Comparison of ENCODE assay signal across 7 cellular contexts in the genomic region with DNA sequence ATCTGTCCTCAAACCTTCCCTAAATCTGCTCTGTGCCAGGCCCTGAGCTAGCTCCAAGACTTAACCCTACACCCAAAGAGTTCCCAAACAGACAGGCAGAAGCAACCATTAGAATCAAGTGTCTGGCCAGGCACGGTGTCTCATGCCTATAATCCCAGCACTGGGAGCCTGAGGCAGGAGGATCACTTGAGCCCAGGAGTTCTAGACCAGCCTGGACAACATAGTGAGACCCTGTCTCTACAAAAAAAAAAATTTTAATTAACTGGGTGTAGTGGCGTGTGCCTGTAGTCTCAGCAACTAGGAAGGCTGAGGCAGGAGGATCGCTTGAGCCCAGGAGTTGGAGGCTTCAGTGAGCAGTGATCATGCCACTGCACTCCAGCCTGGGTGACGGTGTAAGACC. TPM values are rescaled to one million over a fixed set of nuclear protein-coding genes. Genes with fewer than 3 reads are reported as not detected.
A peak's percentile ranks its signal among the peaks of the same experiment; 100 is the strongest.
DNase-seq lines count a peak whose midpoint lies in the region; ATAC-seq and TF ChIP-seq lines count a peak whose summit lies in the region.
"Not testable (repeated sequence)": the region's sequence is repeated elsewhere in the genome, so short reads cannot be mapped to it uniquely, and the experiment has no call there.

No MANE protein-coding gene starts in this region.

- H3K4me1 ChIP-seq in CD4-positive, alpha-beta memory T cell (ENCODE audit: insufficient read depth, low read length) = peaks cover 33% of the 10 kb centered on the region

- not testable (repeated sequence) for TF ChIP-seq CTCF in activated CD8-positive, alpha-beta T cell treated with anti-CD3 and anti-CD28 coated beads for 36 hours (IDR thresholded peaks at IDR 0.05); nephron (IDR thresholded peaks at IDR 0.05; ENCODE audit: unreplicated experiment in 3 of 3)

- H3K27me3 Mint-ChIP-seq in CD4-positive, alpha-beta memory T cell; T-helper 1 cell treated with Interleukin-12 subunit alpha and Interleukin-12 subunit beta and Interleukin-4 antibody, amounts not matched to agents 30 μg/mL and 1 μg/mL, for 36 hours (ENCODE audit: low read depth); activated CD8-positive, alpha-beta T cell treated with anti-CD3 and anti-CD28 coated beads for 36 hours; activated naive CD4-positive, alpha-beta T cell treated with anti-CD3 and anti-CD28 coated beads, Interleukin-2, amount 10 ng/mL, durations not matched to agents 7 days and 5 days; effector memory CD8-positive, alpha-beta T cell; nephron (ENCODE audit: low read depth): not testable (repeated sequence)

- H3K36me3 Mint-ChIP-seq in CD4-positive, alpha-beta memory T cell = peaks cover 5 to 32% of the 10 kb centered on the region in 2 donors
- H3K36me3 Mint-ChIP-seq in T-helper 1 cell treated with Interleukin-12 subunit alpha and Interleukin-12 subunit beta and Interleukin-4 antibody, amounts not matched to agents 30 μg/mL and 1 μg/mL, for 36 hours (ENCODE audit: low read depth) = peaks cover 22% of the 10 kb centered on the region
- H3K36me3 Mint-ChIP-seq in activated CD8-positive, alpha-beta T cell treated with anti-CD3 and anti-CD28 coated beads for 36 hours (ENCODE audit: low read depth) = peaks cover 22% of the 10 kb centered on the region
- peaks cover 21% of the 10 kb centered on the region for H3K36me3 Mint-ChIP-seq in activated naive CD4-positive, alpha-beta T cell treated with anti-CD3 and anti-CD28 coated beads, Interleukin-2, amount 10 ng/mL, durations not matched to agents 7 days and 5 days
- H3K36me3 Mint-ChIP-seq in effector memory CD8-positive, alpha-beta T cell (ENCODE audit: insufficient read depth) = peaks cover 61% of the 10 kb centered on the region
- peaks cover 16% of the 10 kb centered on the region for H3K36me3 Mint-ChIP-seq in nephron (ENCODE audit: low read depth)
- H3K36me3 Mint-ChIP-seq in stimulated activated effector memory CD8-positive, alpha-beta T cell treated with anti-CD3 and anti-CD28 coated beads, Interleukin-12 subunit alpha, Interleukin-12 subunit beta, amount 100 ng/mL, for 72 hours = peaks cover 62% of the 10 kb centered on the region

- DNase-seq in CD4-positive, alpha-beta memory T cell; activated CD8-positive, alpha-beta T cell treated with anti-CD3 and anti-CD28 coated beads for 36 hours; activated naive CD4-positive, alpha-beta T cell treated with anti-CD3 and anti-CD28 coated beads, Interleukin-2, amount 10 ng/mL, durations not matched to agents 7 days and 5 days; effector memory CD8-positive, alpha-beta T cell; stimulated activated effector memory CD8-positive, alpha-beta T cell treated with anti-CD3 and anti-CD28 coated beads, Interleukin-12 subunit alpha, Interleukin-12 subunit beta, amount 100 ng/mL, for 72 hours (ENCODE audit: low spot score in 2 of 2): not testable (repeated sequence)

- H3K9me3 Mint-ChIP-seq in CD4-positive, alpha-beta memory T cell; T-helper 1 cell treated with Interleukin-12 subunit alpha and Interleukin-12 subunit beta and Interleukin-4 antibody, amounts not matched to agents 30 μg/mL and 1 μg/mL, for 36 hours; activated CD8-positive, alpha-beta T cell treated with anti-CD3 and anti-CD28 coated beads for 36 hours; activated naive CD4-positive, alpha-beta T cell treated with anti-CD3 and anti-CD28 coated beads, Interleukin-2, amount 10 ng/mL, durations not matched to agents 7 days and 5 days; effector memory CD8-positive, alpha-beta T cell; nephron; stimulated activated effector memory CD8-positive, alpha-beta T cell treated with anti-CD3 and anti-CD28 coated beads, Interleukin-12 subunit alpha, Interleukin-12 subunit beta, amount 100 ng/mL, for 72 hours: not testable (repeated sequence)

- H3K4me3 Mint-ChIP-seq in CD4-positive, alpha-beta memory T cell; T-helper 1 cell treated with Interleukin-12 subunit alpha and Interleukin-12 subunit beta and Interleukin-4 antibody, amounts not matched to agents 30 μg/mL and 1 μg/mL, for 36 hours; activated CD8-positive, alpha-beta T cell treated with anti-CD3 and anti-CD28 coated beads for 36 hours; activated naive CD4-positive, alpha-beta T cell treated with anti-CD3 and anti-CD28 coated beads, Interleukin-2, amount 10 ng/mL, durations not matched to agents 7 days and 5 days; effector memory CD8-positive, alpha-beta T cell; stimulated activated effector memory CD8-positive, alpha-beta T cell treated with anti-CD3 and anti-CD28 coated beads, Interleukin-12 subunit alpha, Interleukin-12 subunit beta, amount 100 ng/mL, for 72 hours: not testable (repeated sequence)
- peak overlapping the region in 1 of 3 experiments; percentile 51 for H3K4me3 Mint-ChIP-seq in nephron

- H3K27ac Mint-ChIP-seq in CD4-positive, alpha-beta memory T cell = peak overlapping the region in 5 of 7 donors; percentile 24 to 86 (median 46)
- peak overlapping the region; percentile 49 for H3K27ac Mint-ChIP-seq in T-helper 1 cell treated with Interleukin-12 subunit alpha and Interleukin-12 subunit beta and Interleukin-4 antibody, amounts not matched to agents 30 μg/mL and 1 μg/mL, for 36 hours
- peak overlapping the region; percentile 49 for H3K27ac Mint-ChIP-seq in activated CD8-positive, alpha-beta T cell treated with anti-CD3 and anti-CD28 coated beads for 36 hours
- H3K27ac Mint-ChIP-seq in activated naive CD4-positive, alpha-beta T cell treated with anti-CD3 and anti-CD28 coated beads, Interleukin-2, amount 10 ng/mL, durations not matched to agents 7 days and 5 days = peak overlapping the region; percentile 60
- peak overlapping the region; percentile 35 to 88 for H3K27ac Mint-ChIP-seq in effector memory CD8-positive, alpha-beta T cell
- H3K27ac Mint-ChIP-seq in nephron = peak overlapping the region; percentile 7 to 52 (median 37)
- H3K27ac Mint-ChIP-seq in stimulated activated effector memory CD8-positive, alpha-beta T cell treated with anti-CD3 and anti-CD28 coated beads, Interleukin-12 subunit alpha, Interleukin-12 subunit beta, amount 100 ng/mL, for 72 hours = peak overlapping the region; percentile 39

- H3K4me1 Mint-ChIP-seq in CD4-positive, alpha-beta memory T cell = peaks cover 28 to 43% (median 35%) of the 10 kb centered on the region in 4 donors
- H3K4me1 Mint-ChIP-seq in T-helper 1 cell treated with Interleukin-12 subunit alpha and Interleukin-12 subunit beta and Interleukin-4 antibody, amounts not matched to agents 30 μg/mL and 1 μg/mL, for 36 hours (ENCODE audit: low read depth) = peaks cover 25% of the 10 kb centered on the region
- peaks cover 31% of the 10 kb centered on the region for H3K4me1 Mint-ChIP-seq in activated CD8-positive, alpha-beta T cell treated with anti-CD3 and anti-CD28 coated beads for 36 hours (ENCODE audit: low read depth)
- peaks cover 33% of the 10 kb centered on the region for H3K4me1 Mint-ChIP-seq in activated naive CD4-positive, alpha-beta T cell treated with anti-CD3 and anti-CD28 coated beads, Interleukin-2, amount 10 ng/mL, durations not matched to agents 7 days and 5 days
- peaks cover 32 to 37% of the 10 kb centered on the region in 2 donors for H3K4me1 Mint-ChIP-seq in effector memory CD8-positive, alpha-beta T cell (ENCODE audit: low read depth in 2 of 2)
- peaks cover 32% of the 10 kb centered on the region for H3K4me1 Mint-ChIP-seq in nephron
- H3K4me1 Mint-ChIP-seq in stimulated activated effector memory CD8-positive, alpha-beta T cell treated with anti-CD3 and anti-CD28 coated beads, Interleukin-12 subunit alpha, Interleukin-12 subunit beta, amount 100 ng/mL, for 72 hours = peaks cover 40% of the 10 kb centered on the region

- peaks cover 25% of the 10 kb centered on the region for H3K36me3 ChIP-seq in CD4-positive, alpha-beta memory T cell (ENCODE audit: insufficient read depth, low read length)

- H3K4me3 ChIP-seq in CD4-positive, alpha-beta memory T cell (ENCODE audit: low read length in 2 of 2) = not testable (repeated sequence)

- POLR2A ChIA-PET in CD4-positive, alpha-beta memory T cell (lab: Charles Lee; ENCODE audit: partially characterized antibody) = interaction anchor here (2.8 to 13.9 kb wide), 5 partner anchors 16 to 29 kb away, joined by 36 to 348 read pairs (median 70); a partner anchor contains a TSS
- POLR2A ChIA-PET in activated CD8-positive, alpha-beta T cell treated with anti-CD3 and anti-CD28 coated beads for 36 hours (lab: Charles Lee) = interaction anchor here (0.6 to 3.7 kb wide), 9 partner anchors 12 to 170 kb away, joined by 3 to 49 read pairs (median 5); a partner anchor contains a TSS

- not testable (repeated sequence) for ATAC-seq in activated CD8-positive, alpha-beta T cell treated with anti-CD3 and anti-CD28 coated beads for 36 hours; effector memory CD8-positive, alpha-beta T cell (replicated peaks); stimulated activated effector memory CD8-positive, alpha-beta T cell treated with anti-CD3 and anti-CD28 coated beads, Interleukin-12 subunit alpha, Interleukin-12 subunit beta, amount 100 ng/mL, for 72 hours

- intact Hi-C loops in CD4-positive, alpha-beta memory T cell (cut with micrococcal nuclease); activated CD8-positive, alpha-beta T cell treated with anti-CD3 and anti-CD28 coated beads for 36 hours (cut with micrococcal nuclease): not testable (repeated sequence)

- H3K27ac ChIP-seq in CD4-positive, alpha-beta memory T cell (ENCODE audit: low read depth, low read length) = not testable (repeated sequence)

- H3K27me3 ChIP-seq in CD4-positive, alpha-beta memory T cell (ENCODE audit: insufficient read depth, low read length) = not testable (repeated sequence)

- not testable (repeated sequence) for H3K9me3 ChIP-seq in CD4-positive, alpha-beta memory T cell (ENCODE audit: control insufficient read depth in 1 of 2, low read length in 2 of 2)

- CTCF ChIA-PET in CD4-positive, alpha-beta memory T cell (lab: Charles Lee; ENCODE audit: partially characterized antibody) = interaction anchor here (0.7 to 17.5 kb wide), 5 partner anchors 13 to 212 kb away, joined by 3 to 221 read pairs (median 10); a partner anchor contains a TSS
- CTCF ChIA-PET in activated CD8-positive, alpha-beta T cell treated with anti-CD3 and anti-CD28 coated beads for 36 hours (lab: Charles Lee) = interaction anchor here (68.1 kb wide), 1 partner anchor 31 kb away, joined by 1770 read pairs; a partner anchor contains a TSS
- CTCF ChIA-PET in activated naive CD4-positive, alpha-beta T cell treated with anti-CD3 and anti-CD28 coated beads, Interleukin-2, amount 10 ng/mL, durations not matched to agents 7 days and 5 days (lab: Charles Lee) = interaction anchor here (1.0 to 7.7 kb wide), 3 partner anchors 13 to 33 kb away, joined by 3 to 83 read pairs (median 3); no protein-coding TSS in a partner anchor

RNA-seq across cellular contexts. Expression of a gene that starts 1.9 kb away (rescaled TPM):
- 1 to 10 TPM; 7.3 to 9.8 TPM for total RNA-seq in CD4-positive, alpha-beta memory T cell
- polyA plus RNA-seq in CD4-positive, alpha-beta memory T cell = 1 to 10 TPM in 1 of 2 donors, under 1 TPM in 1; 0.38 to 7.1 TPM
- total RNA-seq in activated CD8-positive, alpha-beta T cell treated with anti-CD3 and anti-CD28 coated beads for 36 hours = 10 to 100 TPM; 51.3 to 51.5 TPM

RNA-seq across cellular contexts. Expression of a gene that starts 17.1 kb away (rescaled TPM):
- 10 to 100 TPM; 84.0 to 89.2 TPM for total RNA-seq in CD4-positive, alpha-beta memory T cell
- polyA plus RNA-seq in CD4-positive, alpha-beta memory T cell = 10 to 100 TPM; 17.6 to 30.3 TPM
- 100 to 1,000 TPM; 122 to 128 TPM for total RNA-seq in activated CD8-positive, alpha-beta T cell treated with anti-CD3 and anti-CD28 coated beads for 36 hours

RNA-seq across cellular contexts. Expression of a gene that starts 18.9 kb away (rescaled TPM):
- total RNA-seq in CD4-positive, alpha-beta memory T cell = 10 to 100 TPM; 64.8 to 68.7 TPM
- polyA plus RNA-seq in CD4-positive, alpha-beta memory T cell = 100 to 1,000 TPM; 315 to 358 TPM
- total RNA-seq in activated CD8-positive, alpha-beta T cell treated with anti-CD3 and anti-CD28 coated beads for 36 hours = 100 to 1,000 TPM; 247 to 261 TPM

RNA-seq across cellular contexts. Expression of a gene that starts 29.6 kb away (rescaled TPM):
- 10 to 100 TPM; 50.3 to 52.0 TPM for total RNA-seq in CD4-positive, alpha-beta memory T cell
- 10 to 100 TPM; 38.8 to 51.6 TPM for polyA plus RNA-seq in CD4-positive, alpha-beta memory T cell
- 10 to 100 TPM; 36.8 to 38.8 TPM for total RNA-seq in activated CD8-positive, alpha-beta T cell treated with anti-CD3 and anti-CD28 coated beads for 36 hours

RNA-seq across cellular contexts. Expression of a gene that starts 40.3 kb away (rescaled TPM):
- total RNA-seq in CD4-positive, alpha-beta memory T cell = 10 to 100 TPM; 25.8 to 26.1 TPM
- 10 to 100 TPM in 1 of 2 donors, 1 to 10 TPM in 1; 9.2 to 13.0 TPM for polyA plus RNA-seq in CD4-positive, alpha-beta memory T cell
- total RNA-seq in activated CD8-positive, alpha-beta T cell treated with anti-CD3 and anti-CD28 coated beads for 36 hours = 10 to 100 TPM; 17.8 to 20.7 TPM

Comparison
In these comparisons a context has a peak if more than half of its experiments do, and no peak if none do; other contexts are left out.
1. RNA of a gene that starts 1.9 kb away (total RNA-seq): 51.3 to 51.5 TPM in activated CD8-positive, alpha-beta T cell treated with anti-CD3 and anti-CD28 coated beads for 36 hours; 7.3 to 9.8 TPM in CD4-positive, alpha-beta memory T cell; every median in the first group is over 4 times any median in the second.
2. Peak in every context shown above with its lines, with median percentiles within 50 percentile points of each other: H3K27ac Mint-ChIP-seq.